1 cellular context compared by ENCODE assay signal in genomic region chr11:124861670-124862069, GRCh38.
TF ChIP-seq lines count a peak whose summit lies in the region.

No MANE protein-coding gene starts in this region.

TF ChIP-seq in SK-N-SH, 30 proteins besides CTCF, POLR2A, EP300 and RAD21 (continued from another document):
- TF ChIP-seq ZBTB33 (IDR thresholded peaks at IDR 0.05; ENCODE audit: borderline replicate concordance, low read depth): no peak
- no peak for TF ChIP-seq TCF12 (IDR thresholded peaks at IDR 0.05)
- no peak for TF ChIP-seq MEF2A (IDR thresholded peaks at IDR 0.05; ENCODE audit: borderline replicate concordance, low read depth)
- TF ChIP-seq RXRA (IDR thresholded peaks at IDR 0.05; ENCODE audit: borderline replicate concordance, low read depth): no peak
